In genomic region chr6:128327890-128328289, GRCh38 we compare ENCODE assay signal across 8 cellular contexts.
DNase-seq lines count a peak whose midpoint lies in the region; ATAC-seq, FAIRE-seq and TF ChIP-seq lines count a peak whose summit lies in the region.

No MANE protein-coding gene starts in this region.

- no peak overlapping the region for H3K9ac ChIP-seq in neuronal stem cell (ENCODE audit: low read depth, low read length, poor library complexity)

- WGBS in lower leg skin, 2 donors: 95 to 100% methylated on average over 3 of the region's 3 CpGs
- WGBS in neuronal stem cell (ENCODE audit: extremely low coverage in 2 of 2, insufficient read length in 2 of 2, insufficient replicate concordance in 1 of 2), 2 donors: no CpG with 5 or more reads among the region's 3 CpGs

- TF ChIP-seq POLR2A in lower leg skin (IDR thresholded peaks at IDR 0.05): no peak

- H3K79me1 ChIP-seq in neuronal stem cell (ENCODE audit: low read depth, low read length): no peaks in the 10 kb centered on the region

- no peak overlapping the region for H4K8ac ChIP-seq in neuronal stem cell (ENCODE audit: low read depth, low read length)

- H3K27ac ChIP-seq in osteoblast (ENCODE audit: low read depth, low read length) (no peak overlapping the region), neuronal stem cell (replicated peaks; ENCODE audit: low read length) (no peak overlapping the region)

- ATAC-seq in HG03442 (IDR thresholded peaks at IDR 0.05; ENCODE audit: unreplicated experiment): peak; percentile 91

- no peak overlapping the region for H3K14ac ChIP-seq in neuronal stem cell (ENCODE audit: low read length)

- no peak overlapping the region for H3K4me3 ChIP-seq in choroid plexus epithelial cell (ENCODE audit: low read depth, low read length)
- no peak overlapping the region for H3K4me3 ChIP-seq in osteoblast (ENCODE audit: insufficient read depth, low read length)
- H3K4me3 ChIP-seq in lower leg skin (ENCODE audit: low read depth, poor library complexity, severe bottlenecking): no peak overlapping the region
- H3K4me3 ChIP-seq in neuronal stem cell (ENCODE audit: low read length in 2 of 2): no peak overlapping the region

- in situ Hi-C loops in SK-MEL-5 (cut with HindIII; ENCODE audit: low pct_unique_long_range_greater_than_20kb, low sequenced_read_pairs): loop anchor here (25.0 kb wide), 2 partner anchors 184 to 466 kb away; partner anchors contain the start of gene PTPRK

- intact Hi-C loops in lower leg skin (cut with DNase I; ENCODE audit: low total_unique reads): no loop called here

- TF ChIP-seq CTCF in choroid plexus epithelial cell (conservative IDR thresholded peaks at IDR 0.05; ENCODE audit: low read depth, low read length) (peak; percentile 48), osteoblast (IDR thresholded peaks at IDR 0.05; ENCODE audit: extremely low read depth, low read depth, low read length) (peak; percentile 38), lower leg skin (IDR thresholded peaks at IDR 0.05) (no peak)

- H4K20me1 ChIP-seq in osteoblast (ENCODE audit: insufficient read depth, low read length): peaks cover 3% of the 10 kb centered on the region

- H2BK5ac ChIP-seq in neuronal stem cell (ENCODE audit: low read length): no peak overlapping the region

- peak; percentile 59 for FAIRE-seq in GM19239 (lab: Jason Lieb, UNC)

- no peak overlapping the region for H3K23ac ChIP-seq in neuronal stem cell (ENCODE audit: low read depth, low read length, poor library complexity)

- H2BK15ac ChIP-seq in neuronal stem cell (ENCODE audit: low read length): no peak overlapping the region

- no peaks in the 10 kb centered on the region for H3K27me3 ChIP-seq in osteoblast (ENCODE audit: insufficient read depth, low read length)
- no peaks in the 10 kb centered on the region for H3K27me3 ChIP-seq in neuronal stem cell (ENCODE audit: control insufficient read depth in 3 of 3, insufficient read depth in 3 of 3, low read depth in 1 of 3, low read length in 3 of 3)

- H3K36me3 ChIP-seq in osteoblast (ENCODE audit: insufficient read depth, low read length): no peaks in the 10 kb centered on the region
- no peaks in the 10 kb centered on the region for H3K36me3 ChIP-seq in neuronal stem cell (replicated peaks in 1 of 2; ENCODE audit: control insufficient read depth in 2 of 2, insufficient read depth in 2 of 2, low read length in 2 of 2)

- no peak overlapping the region for H2AK5ac ChIP-seq in neuronal stem cell (ENCODE audit: low read depth, low read length)

- no peak overlapping the region for H2BK120ac ChIP-seq in neuronal stem cell (ENCODE audit: low read depth, low read length)

- DNase-seq in COLO668 (lab: John Stamatoyannopoulos, UW; ENCODE audit: unreplicated experiment) (peak; percentile 0), GM19239 (ENCODE audit: insufficient read length, low spot score) (no peak), SK-MEL-5 (ENCODE audit: low read depth, low spot score) (peak; percentile 61), choroid plexus epithelial cell (ENCODE audit: low read depth) (peak; percentile 48), osteoblast (ENCODE audit: insufficient read length, low spot score, missing footprints) (no peak), lower leg skin (ENCODE audit: low spot score in 2 of 2) (no peak), neuronal stem cell (ENCODE audit: low spot score) (no peak)

- H3K79me2 ChIP-seq in osteoblast (ENCODE audit: insufficient read depth, low read length): peaks cover 52% of the 10 kb centered on the region

- no peak overlapping the region for H3K4ac ChIP-seq in neuronal stem cell (ENCODE audit: low read length)

- no peak overlapping the region for H3K4me2 ChIP-seq in osteoblast (ENCODE audit: insufficient read depth, low read length)
- H3K4me2 ChIP-seq in neuronal stem cell (ENCODE audit: insufficient read depth, low read length, poor library complexity, severe bottlenecking): no peak overlapping the region

- H3K4me1 ChIP-seq in osteoblast (ENCODE audit: insufficient read depth, low read length) (no peaks in the 10 kb centered on the region), neuronal stem cell (ENCODE audit: control insufficient read depth in 2 of 2, insufficient read depth in 1 of 2, low read depth in 1 of 2, low read length in 2 of 2) (no peaks in the 10 kb centered on the region)

- no peak overlapping the region for H4K91ac ChIP-seq in neuronal stem cell (ENCODE audit: low read depth, low read length, poor library complexity)

- no peak overlapping the region for H2BK12ac ChIP-seq in neuronal stem cell (ENCODE audit: low read length)

- H2AFZ ChIP-seq in osteoblast (ENCODE audit: low read length) (no peak overlapping the region), neuronal stem cell (ENCODE audit: low read length) (no peak overlapping the region)

- H3K18ac ChIP-seq in neuronal stem cell (ENCODE audit: low read length): no peak overlapping the region

- H3K9me3 ChIP-seq in osteoblast (ENCODE audit: low read depth, low read length) (no peaks in the 10 kb centered on the region), neuronal stem cell (replicated peaks in 1 of 2; ENCODE audit: control insufficient read depth in 2 of 2, insufficient read depth in 1 of 2, low read depth in 1 of 2, low read length in 2 of 2) (peaks cover 0 to 8% of the 10 kb centered on the region in 2 donors)

Comparison
In these comparisons a context has a peak if more than half of its experiments do, and no peak if none do; other contexts are left out.
1. DNase-seq: peak in COLO668 (single experiment), SK-MEL-5 (single experiment) and choroid plexus epithelial cell (single experiment); none in GM19239 (single experiment), osteoblast (single experiment), lower leg skin (0 of 2) and neuronal stem cell (single experiment).
2. CTCF ChIP-seq: peak in choroid plexus epithelial cell (single experiment) and osteoblast (single experiment); none in lower leg skin (0 of 3).